Comparison of ENCODE assay signal across 20 cellular contexts in the genomic region with DNA sequence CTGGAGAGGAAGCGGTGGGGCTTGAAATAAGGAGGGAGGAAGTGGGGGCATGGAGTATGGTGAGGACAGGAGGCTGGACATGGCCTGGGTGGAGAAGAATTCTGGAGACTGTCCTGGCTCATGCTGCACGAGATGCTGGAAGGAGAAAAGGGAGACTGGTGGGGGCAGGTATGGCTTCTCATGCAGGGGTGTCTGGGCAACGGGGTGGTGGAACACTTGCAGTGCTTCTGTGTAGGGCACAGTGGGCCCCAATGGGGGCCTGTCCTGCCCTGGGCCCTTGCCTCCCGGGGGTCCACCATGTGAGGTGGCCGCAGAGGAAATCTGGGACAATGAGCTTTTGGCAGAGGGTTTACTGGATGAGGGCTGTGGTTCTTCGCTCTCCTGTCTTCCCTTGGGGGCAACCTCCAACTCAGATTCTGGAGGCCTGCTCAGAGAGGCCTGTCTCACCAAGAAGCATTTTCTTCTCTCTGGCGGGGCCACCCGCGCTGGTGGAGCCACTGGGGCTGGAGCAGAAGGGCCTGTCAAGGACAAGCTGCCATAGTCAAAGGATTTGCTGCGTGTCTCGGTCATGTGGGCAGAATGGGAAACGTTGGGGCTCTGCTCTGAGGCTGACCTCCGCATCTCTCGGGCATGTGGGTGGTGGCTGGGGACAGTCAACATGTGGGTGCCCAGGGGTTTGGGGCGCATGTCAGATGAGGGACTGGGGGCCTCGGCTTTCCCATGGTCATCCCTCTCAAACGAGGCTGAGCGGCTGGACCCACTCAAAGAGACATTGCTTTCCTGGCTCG.
DNase-seq lines count a peak whose midpoint lies in the region; ATAC-seq and TF ChIP-seq lines count a peak whose summit lies in the region.
"Had no signal": no experiment of that assay in that cellular context is flagged by ENCODE, and none has a peak within 500 bp of the region (broad histone marks: within the 10 kb centered on the region; RNA-seq: fewer than 3 reads in every experiment).

No MANE protein-coding gene starts in this region.

- H3K36me3 Mint-ChIP-seq in activated CD4-positive, alpha-beta memory T cell treated with anti-CD3 and anti-CD28 coated beads for 36 hours: peaks cover 59% of the 10 kb centered on the region
- H3K36me3 Mint-ChIP-seq in endodermal cell (ENCODE audit: low read depth) (no peaks in the 10 kb centered on the region), progenitor cell of endocrine pancreas (ENCODE audit: insufficient read depth) (no peaks in the 10 kb centered on the region)

- CTCF ChIA-PET in activated CD4-positive, alpha-beta memory T cell treated with anti-CD3 and anti-CD28 coated beads for 36 hours (lab: Charles Lee): no interaction called here

- no peaks in the 10 kb centered on the region for H3K27me3 Mint-ChIP-seq in activated CD4-positive, alpha-beta memory T cell treated with anti-CD3 and anti-CD28 coated beads for 36 hours
- peaks cover 4% of the 10 kb centered on the region for H3K27me3 Mint-ChIP-seq in endodermal cell (ENCODE audit: insufficient read depth)
- peaks cover 7% of the 10 kb centered on the region for H3K27me3 Mint-ChIP-seq in progenitor cell of endocrine pancreas
- H3K27me3 Mint-ChIP-seq: CD4-positive, alpha-beta memory T cell; naive B cell had no signal

- no peak for TF ChIP-seq CTCF in endodermal cell (conservative IDR thresholded peaks at IDR 0.05)
- no peak for TF ChIP-seq CTCF in GM20000 (IDR thresholded peaks at IDR 0.05; ENCODE audit: extremely low read depth, missing control alignments)
- no peak for TF ChIP-seq CTCF in progenitor cell of endocrine pancreas (IDR thresholded peaks at IDR 0.05; ENCODE audit: unreplicated experiment)

- no peaks in the 10 kb centered on the region for H3K27me3 ChIP-seq in endodermal cell (ENCODE audit: control insufficient read depth, insufficient read depth, low read length, poor library complexity, severe bottlenecking)
- H3K27me3 ChIP-seq: SJCRH30 had no signal

- POLR2A ChIA-PET in activated CD4-positive, alpha-beta memory T cell treated with anti-CD3 and anti-CD28 coated beads for 36 hours (lab: Charles Lee): no interaction called here

- 92 to 96% methylated on average over 9 to 19 of the region's 19 CpGs for WGBS in endodermal cell (ENCODE audit: insufficient coverage in 1 of 2, insufficient read length in 1 of 2), 2 experiments

- no peak overlapping the region for H3K4me3 ChIP-seq in endodermal cell (ENCODE audit: low read length)
- H3K4me3 ChIP-seq: SJCRH30, smooth muscle cell had no signal

- no peak overlapping the region for H3K27ac ChIP-seq in endodermal cell (ENCODE audit: low read depth, low read length)
- H3K27ac ChIP-seq: SJCRH30 had no signal

- no peaks in the 10 kb centered on the region for H3K9me3 Mint-ChIP-seq in activated CD4-positive, alpha-beta memory T cell treated with anti-CD3 and anti-CD28 coated beads for 36 hours
- H3K9me3 Mint-ChIP-seq in endodermal cell (no peaks in the 10 kb centered on the region), progenitor cell of endocrine pancreas (ENCODE audit: low read depth) (no peaks in the 10 kb centered on the region)
- H3K9me3 Mint-ChIP-seq: CD4-positive, alpha-beta memory T cell; naive B cell had no signal

- peak overlapping the region; percentile 8 for H3K27ac Mint-ChIP-seq in activated CD4-positive, alpha-beta memory T cell treated with anti-CD3 and anti-CD28 coated beads for 36 hours
- H3K27ac Mint-ChIP-seq in endodermal cell: no peak overlapping the region
- H3K27ac Mint-ChIP-seq in progenitor cell of endocrine pancreas: no peak overlapping the region

- DNase-seq in Right ventricle myocardium inferior (ENCODE audit: missing footprints): peak; percentile 51
- no peak for DNase-seq in left cardiac atrium
- DNase-seq in activated CD4-positive, alpha-beta memory T cell treated with anti-CD3 and anti-CD28 coated beads for 36 hours: no peak
- DNase-seq in endodermal cell: peak; percentile 24
- DNase-seq in ureter (ENCODE audit: low spot score): peak; percentile 29
- no peak for DNase-seq in GM20000 (ENCODE audit: low spot score)
- no peak for DNase-seq in progenitor cell of endocrine pancreas (ENCODE audit: low spot score, unreplicated experiment)
- DNase-seq: activated CD4-positive, alpha-beta T cell treated with anti-CD3 and anti-CD28 coated beads, Interleukin-2, amount 50 U/mL, for 1 hour; CD4-positive, alpha-beta memory T cell; cerebellar nuclear complex; naive B cell; NCI-H1092 treated with DMSO at 0.1 percent for 48 hours; NCI-H1930; NCI-H526 treated with DMSO at 0.1 percent for 48 hours; retina; SJCRH30; stimulated activated CD4-positive, alpha-beta T cell treated with anti-CD3 and anti-CD28 coated beads, Interleukin-2, amount 100 ng/mL, for 24 hours; stimulated activated naive CD4-positive, alpha-beta T cell had no signal

- no peaks in the 10 kb centered on the region for H3K36me3 ChIP-seq in endodermal cell (ENCODE audit: control insufficient read depth, insufficient read depth, low read length)
- H3K36me3 ChIP-seq: SJCRH30 had no signal

- ATAC-seq in Right ventricle myocardium inferior (no peak), left cardiac atrium (no peak)
- ATAC-seq: left lobe of liver had no signal

- H3K4me1 Mint-ChIP-seq in activated CD4-positive, alpha-beta memory T cell treated with anti-CD3 and anti-CD28 coated beads for 36 hours (ENCODE audit: low read depth): peaks cover 20% of the 10 kb centered on the region
- H3K4me1 Mint-ChIP-seq in endodermal cell: no peaks in the 10 kb centered on the region
- H3K4me1 Mint-ChIP-seq in progenitor cell of endocrine pancreas (ENCODE audit: low read depth): no peaks in the 10 kb centered on the region

- no peak overlapping the region for H3K4me3 Mint-ChIP-seq in activated CD4-positive, alpha-beta memory T cell treated with anti-CD3 and anti-CD28 coated beads for 36 hours
- H3K4me3 Mint-ChIP-seq in endodermal cell (no peak overlapping the region), progenitor cell of endocrine pancreas (ENCODE audit: low read depth) (no peak overlapping the region)
- H3K4me3 Mint-ChIP-seq: CD4-positive, alpha-beta memory T cell; naive B cell had no signal

- no peaks in the 10 kb centered on the region for H3K9me3 ChIP-seq in endodermal cell (ENCODE audit: control insufficient read depth, low read length)
- H3K9me3 ChIP-seq: SJCRH30 had no signal

- no peaks in the 10 kb centered on the region for H3K4me1 ChIP-seq in endodermal cell (ENCODE audit: control insufficient read depth, insufficient read depth, low read length)
- H3K4me1 ChIP-seq: SJCRH30 had no signal

- no peak overlapping the region for H3K9ac ChIP-seq in endodermal cell (ENCODE audit: extremely low read depth, low read length, poor library complexity, severe bottlenecking)

- intact Hi-C loops in Right ventricle myocardium inferior (cut with DNase I): no loop called here
- intact Hi-C loops in left cardiac atrium (cut with DNase I): no loop called here
- intact Hi-C loops in activated CD4-positive, alpha-beta memory T cell treated with anti-CD3 and anti-CD28 coated beads for 36 hours (cut with micrococcal nuclease): no loop called here

Comparison
In these comparisons a context has a peak if more than half of its experiments do, and no peak if none do; other contexts are left out.
1. DNase-seq: peak in Right ventricle myocardium inferior (single experiment), endodermal cell (single experiment) and ureter (single experiment); none in left cardiac atrium (single experiment), activated CD4-positive, alpha-beta memory T cell treated with anti-CD3 and anti-CD28 coated beads for 36 hours (single experiment), GM20000 (single experiment) and progenitor cell of endocrine pancreas (single experiment).